ENCODE assay signal across 8 cellular contexts in genomic region chr1:85349224-85349623, GRCh38.
"Had no signal": no experiment of that assay in that cellular context is flagged by ENCODE, and none has a peak within 500 bp of the region (broad histone marks: within the 10 kb centered on the region; RNA-seq: fewer than 3 reads in every experiment).

No MANE protein-coding gene starts in this region.

- H3K4me2 ChIP-seq: GM23338 had no signal

- H3K27me3 Mint-ChIP-seq: IgD-negative memory B cell had no signal

- H3K27ac Mint-ChIP-seq: GM23338, H9 had no signal

- ATAC-seq: GM23338 had no signal

- H3K9me3 Mint-ChIP-seq: H9, IgD-negative memory B cell had no signal

- H3K4me3 Mint-ChIP-seq: GM23338, H9, IgD-negative memory B cell had no signal

- DNase-seq: H9, HCEC 1CT, KBM-7 had no signal

- H2AFZ ChIP-seq: GM23338 had no signal

- FAIRE-seq: H1, H54, HTR-8/SVneo had no signal

- H3K4me1 Mint-ChIP-seq: IgD-negative memory B cell had no signal

- H3K4me3 ChIP-seq: GM23338 had no signal
